22 cellular contexts compared by ENCODE assay signal in the genomic region with DNA sequence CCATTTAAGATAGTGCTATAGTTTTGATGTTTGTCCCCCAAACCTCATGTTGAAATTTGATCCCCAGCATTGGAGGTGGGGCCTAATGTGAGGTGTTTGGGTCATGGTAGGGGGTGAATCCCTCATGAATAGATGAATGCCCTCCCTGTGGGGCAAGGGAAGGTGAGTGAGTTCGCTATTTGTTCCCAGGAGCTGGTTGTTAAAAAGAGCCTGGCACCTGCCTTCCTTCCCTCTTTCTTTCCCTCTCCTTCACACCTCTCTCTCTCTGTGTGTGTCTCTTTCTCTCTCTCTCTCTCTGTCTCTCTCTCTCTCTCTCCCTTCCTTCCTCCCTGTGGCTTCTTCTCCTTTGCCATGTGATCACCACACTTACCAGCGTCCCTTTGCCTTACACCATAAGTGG.
"Had no signal": no experiment of that assay in that cellular context is flagged by ENCODE, and none has a peak within 500 bp of the region (broad histone marks: within the 10 kb centered on the region; RNA-seq: fewer than 3 reads in every experiment).

No MANE protein-coding gene starts in this region.

- H3K9me3 Mint-ChIP-seq: activated CD4-positive, alpha-beta memory T cell treated with anti-CD3 and anti-CD28 coated beads, Interleukin-2, amount 10 ng/mL, durations not matched to agents 7 days and 5 days; activated naive CD8-positive, alpha-beta T cell treated with anti-CD3 and anti-CD28 coated beads, Interleukin-2, amount 50 U/mL, for 24 hours had no signal

- H3K27ac Mint-ChIP-seq: activated CD4-positive, alpha-beta memory T cell treated with anti-CD3 and anti-CD28 coated beads, Interleukin-2, amount 10 ng/mL, durations not matched to agents 7 days and 5 days; activated naive CD8-positive, alpha-beta T cell treated with anti-CD3 and anti-CD28 coated beads, Interleukin-2, amount 50 U/mL, for 24 hours; immature natural killer cell; stimulated activated naive CD8-positive, alpha-beta T cell treated with anti-CD3 and anti-CD28 coated beads, Interleukin-15, Interleukin-2, amounts not matched to agents 100 ng/mL and 50 ng/mL, for 24 hours; T-helper 17 cell had no signal

- H3K4me3 ChIP-seq: cardiac muscle cell, lower lobe of right lung, right lobe of liver, skin epidermis, tibial artery had no signal

- H3K4me1 Mint-ChIP-seq: activated CD4-positive, alpha-beta memory T cell treated with anti-CD3 and anti-CD28 coated beads, Interleukin-2, amount 10 ng/mL, durations not matched to agents 7 days and 5 days; immature natural killer cell had no signal

- H3K9me3 ChIP-seq: lower lobe of right lung, right lobe of liver, tibial artery had no signal

- H3K27ac ChIP-seq: cardiac muscle cell, lower lobe of right lung, right lobe of liver, skin epidermis, tibial artery had no signal

- ATAC-seq: activated naive CD8-positive, alpha-beta T cell treated with anti-CD3 and anti-CD28 coated beads, Interleukin-2, amount 50 U/mL, for 24 hours; left lobe of liver; lower lobe of right lung; right lobe of liver; T-helper 17 cell had no signal

- H3K27me3 ChIP-seq: cardiac muscle cell, right lobe of liver, tibial artery had no signal

- DNase-seq: activated CD4-positive, alpha-beta memory T cell treated with anti-CD3 and anti-CD28 coated beads, Interleukin-2, amount 10 ng/mL, durations not matched to agents 7 days and 5 days; activated CD4-positive, alpha-beta T cell treated with anti-CD3 and anti-CD28 coated beads for 48 hours; activated effector memory CD4-positive, alpha-beta T cell treated with anti-CD3 and anti-CD28 coated beads, Interleukin-2, amount 50 U/mL, for 16 hours; activated naive CD4-positive, alpha-beta T cell treated with anti-CD3 and anti-CD28 coated beads, Interleukin-2, amount 50 U/mL, for 16 hours; activated naive CD8-positive, alpha-beta T cell treated with anti-CD3 and anti-CD28 coated beads, Interleukin-2, amount 50 U/mL, for 24 hours; dermis blood vessel endothelial cell; effector CD8-positive, alpha-beta T cell; foreskin melanocyte; hippocampal formation; immature natural killer cell; lower lobe of right lung; occipital lobe; right lobe of liver; stimulated activated CD4-positive, alpha-beta T cell treated with anti-CD3 and anti-CD28 coated beads, Interleukin-1b, Interleukin-23, amount 100 ng/mL, for 48 hours; substantia nigra; SW 1271; T-helper 17 cell; tibial artery had no signal

- H3K36me3 Mint-ChIP-seq: immature natural killer cell had no signal

- H3K4me3 Mint-ChIP-seq: activated CD4-positive, alpha-beta memory T cell treated with anti-CD3 and anti-CD28 coated beads, Interleukin-2, amount 10 ng/mL, durations not matched to agents 7 days and 5 days; activated naive CD8-positive, alpha-beta T cell treated with anti-CD3 and anti-CD28 coated beads, Interleukin-2, amount 50 U/mL, for 24 hours; immature natural killer cell; stimulated activated naive CD8-positive, alpha-beta T cell treated with anti-CD3 and anti-CD28 coated beads, Interleukin-15, Interleukin-2, amounts not matched to agents 100 ng/mL and 50 ng/mL, for 24 hours; T-helper 17 cell had no signal

- H3K36me3 ChIP-seq: cardiac muscle cell, lower lobe of right lung, right lobe of liver, tibial artery had no signal

- H3K4me1 ChIP-seq: lower lobe of right lung, right lobe of liver, tibial artery had no signal

- H3K27me3 Mint-ChIP-seq: activated naive CD8-positive, alpha-beta T cell treated with anti-CD3 and anti-CD28 coated beads, Interleukin-2, amount 50 U/mL, for 24 hours had no signal
